In the genomic region with DNA sequence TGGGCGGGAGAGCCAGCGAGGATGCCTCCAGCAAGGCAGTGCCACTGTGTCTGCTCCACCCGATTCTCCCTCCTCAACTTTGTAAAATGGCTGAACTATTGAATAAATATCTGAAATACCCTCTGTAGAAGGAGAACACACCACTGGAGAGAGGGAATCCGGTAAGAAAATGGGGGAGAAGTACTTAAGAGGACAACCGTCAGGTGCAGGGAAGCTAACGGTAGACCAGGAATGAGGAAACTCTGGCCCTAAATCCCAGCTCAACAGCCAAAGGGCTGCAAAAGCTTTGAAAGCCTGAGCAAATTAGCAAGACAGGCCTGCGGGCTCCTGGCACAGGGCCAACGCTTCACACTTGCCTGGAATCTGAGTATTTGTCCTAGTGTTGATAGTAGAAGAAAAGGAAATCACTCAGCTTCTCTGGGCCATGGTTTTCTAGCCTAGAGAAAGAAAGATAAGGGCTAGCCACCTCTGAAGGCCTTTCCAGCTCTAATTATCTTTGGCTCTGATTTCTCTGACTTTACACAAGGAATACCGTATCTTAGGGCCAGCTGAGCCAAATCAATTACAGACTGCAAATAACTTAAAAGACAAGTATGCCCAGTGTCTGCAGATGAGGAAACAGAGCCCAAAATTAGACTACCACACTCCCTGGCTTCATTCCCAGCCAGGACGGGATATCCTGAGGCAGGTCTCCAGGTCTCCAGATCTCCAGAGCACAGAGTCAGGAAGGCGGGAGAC, we compare ENCODE assay signal across 8 cellular contexts.
DNase-seq lines count a peak whose midpoint lies in the region; ATAC-seq and TF ChIP-seq lines count a peak whose summit lies in the region.

No MANE protein-coding gene starts in this region.

- H3K9me3 Mint-ChIP-seq in activated CD4-positive, alpha-beta T cell treated with anti-CD3 and anti-CD28 coated beads, Interleukin-2, amount 10 ng/mL, durations not matched to agents 7 days and 5 days: no peaks in the 10 kb centered on the region
- H3K9me3 Mint-ChIP-seq in stimulated activated naive CD8-positive, alpha-beta T cell treated with anti-CD3 and anti-CD28 coated beads, Interleukin-15, amount 100 ng/mL, for 72 hours: no peaks in the 10 kb centered on the region

- no peak overlapping the region for H3K4me3 ChIP-seq in HUES48 (ENCODE audit: low read depth, low read length)
- no peak overlapping the region for H3K4me3 ChIP-seq in PC-9
- H3K4me3 ChIP-seq in ovary: no peak overlapping the region

- peaks cover 9% of the 10 kb centered on the region for H3K36me3 ChIP-seq in HUES48 (ENCODE audit: control insufficient read depth, insufficient read depth, low read length)
- 0 out of 2 replicates have a peak, but pooled peaks cover 7% of the 10 kb centered on the region for H3K36me3 ChIP-seq in PC-9 (ENCODE audit: low read depth)
- no peaks in the 10 kb centered on the region for H3K36me3 ChIP-seq in ovary

- H3K27ac ChIP-seq in HUES48 (ENCODE audit: low read depth, low read length): peak overlapping the region; percentile 59
- peak overlapping the region; percentile 99 for H3K27ac ChIP-seq in PC-9
- no peak overlapping the region for H3K27ac ChIP-seq in ovary

- DNase-seq in PC-9 (peak; percentile 88 to 93), fibroblast of gingiva (ENCODE audit: low read depth) (peak; percentile 30), ovary (peak; percentile 52 to 76 (median 61)), HPDE6-E6E7 (ENCODE audit: extremely low spot score) (no peak)
- DNase-seq in activated CD4-positive, alpha-beta T cell treated with anti-CD3 and anti-CD28 coated beads, Interleukin-2, amount 10 ng/mL, durations not matched to agents 7 days and 5 days: no peak
- DNase-seq in stimulated activated naive CD8-positive, alpha-beta T cell treated with anti-CD3 and anti-CD28 coated beads, Interleukin-15, amount 100 ng/mL, for 72 hours: no peak

- H3K79me2 ChIP-seq in PC-9 (ENCODE audit: low read depth): peaks cover 97% of the 10 kb centered on the region

- H3K4me1 ChIP-seq in HUES48 (ENCODE audit: control insufficient read depth, insufficient read depth, low read length) (peaks cover 45% of the 10 kb centered on the region), PC-9 (replicated peaks; ENCODE audit: insufficient read depth) (peaks cover 58% of the 10 kb centered on the region), ovary (ENCODE audit: insufficient read depth) (peaks cover 32% of the 10 kb centered on the region)

- POLR2A ChIA-PET in PC-9 (lab: Charles Lee; ENCODE audit: unreplicated experiment): interaction anchor here (0.6 to 0.7 kb wide), 3 partner anchors 23 to 300 kb away, joined by 4 read pairs; no protein-coding TSS in a partner anchor
- POLR2A ChIA-PET in activated CD4-positive, alpha-beta T cell treated with anti-CD3 and anti-CD28 coated beads, Interleukin-2, amount 10 ng/mL, durations not matched to agents 7 days and 5 days (lab: Charles Lee): interaction anchor here (0.6 kb wide), 1 partner anchor 282 kb away, joined by 3 read pairs; no protein-coding TSS in a partner anchor

- intact Hi-C loops in PC-9 (cut with micrococcal nuclease; ENCODE audit: unreplicated experiment): loop anchor here (1.0 kb wide), 2 partner anchors 23 to 64 kb away; no protein-coding TSS in a partner anchor
- intact Hi-C loops in ovary (cut with DNase I): loop anchor here in 2 of 4 donors (5.0 to 10.0 kb wide), 2 partner anchors 58 to 70 kb away; a partner anchor contains a TSS

- H3K4me1 Mint-ChIP-seq in activated CD4-positive, alpha-beta T cell treated with anti-CD3 and anti-CD28 coated beads, Interleukin-2, amount 10 ng/mL, durations not matched to agents 7 days and 5 days: peaks cover 90% of the 10 kb centered on the region
- H3K4me1 Mint-ChIP-seq in stimulated activated naive CD8-positive, alpha-beta T cell treated with anti-CD3 and anti-CD28 coated beads, Interleukin-15, amount 100 ng/mL, for 72 hours: peaks cover 98% of the 10 kb centered on the region

- H3K27me3 Mint-ChIP-seq in activated CD4-positive, alpha-beta T cell treated with anti-CD3 and anti-CD28 coated beads, Interleukin-2, amount 10 ng/mL, durations not matched to agents 7 days and 5 days: no peaks in the 10 kb centered on the region
- no peaks in the 10 kb centered on the region for H3K27me3 Mint-ChIP-seq in stimulated activated naive CD8-positive, alpha-beta T cell treated with anti-CD3 and anti-CD28 coated beads, Interleukin-15, amount 100 ng/mL, for 72 hours

- H3K9ac ChIP-seq in HUES48 (ENCODE audit: low read depth, low read length): no peak overlapping the region

- H3F3A ChIP-seq in PC-9 (ENCODE audit: insufficient read depth, low read depth): peaks cover 58% of the 10 kb centered on the region

- no peak overlapping the region for H2AFZ ChIP-seq in PC-9

- no peak for TF ChIP-seq POLR2A in ovary (IDR thresholded peaks at IDR 0.05)

- H3K36me3 Mint-ChIP-seq in activated CD4-positive, alpha-beta T cell treated with anti-CD3 and anti-CD28 coated beads, Interleukin-2, amount 10 ng/mL, durations not matched to agents 7 days and 5 days (ENCODE audit: low read depth): peaks cover 40% of the 10 kb centered on the region

- CTCF ChIA-PET in PC-9 (lab: Charles Lee): interaction anchor here (0.6 kb wide), 2 partner anchors 19 to 1074 kb away, joined by 3 to 5 read pairs; no protein-coding TSS in a partner anchor
- CTCF ChIA-PET in activated CD4-positive, alpha-beta T cell treated with anti-CD3 and anti-CD28 coated beads, Interleukin-2, amount 10 ng/mL, durations not matched to agents 7 days and 5 days (lab: Charles Lee): interaction anchor here (0.5 to 1.8 kb wide), 6 partner anchors 10 to 114 kb away, joined by 3 to 4 read pairs (median 3); no protein-coding TSS in a partner anchor

- H3K27me3 ChIP-seq in HUES48 (ENCODE audit: control insufficient read depth, insufficient read depth, low read length) (no peaks in the 10 kb centered on the region), PC-9 (ENCODE audit: insufficient read depth, low read depth) (no peaks in the 10 kb centered on the region), ovary (no peaks in the 10 kb centered on the region)

- no peaks in the 10 kb centered on the region for H4K20me1 ChIP-seq in PC-9 (ENCODE audit: insufficient read depth)

- no peaks in the 10 kb centered on the region for H3K9me3 ChIP-seq in HUES48 (ENCODE audit: control insufficient read depth, insufficient read depth, low read length)
- no peaks in the 10 kb centered on the region for H3K9me3 ChIP-seq in PC-9 (ENCODE audit: insufficient read depth, low read depth)
- no peaks in the 10 kb centered on the region for H3K9me3 ChIP-seq in ovary

- no peak for ATAC-seq in stimulated activated naive CD8-positive, alpha-beta T cell treated with anti-CD3 and anti-CD28 coated beads, Interleukin-15, amount 100 ng/mL, for 72 hours
- ATAC-seq in HG02885 (IDR thresholded peaks at IDR 0.05; ENCODE audit: poor library complexity, unreplicated experiment): no peak

- TF ChIP-seq EP300 in ovary (IDR thresholded peaks at IDR 0.05): no peak

- H3K27ac Mint-ChIP-seq in activated CD4-positive, alpha-beta T cell treated with anti-CD3 and anti-CD28 coated beads, Interleukin-2, amount 10 ng/mL, durations not matched to agents 7 days and 5 days: no peak overlapping the region
- no peak overlapping the region for H3K27ac Mint-ChIP-seq in stimulated activated naive CD8-positive, alpha-beta T cell treated with anti-CD3 and anti-CD28 coated beads, Interleukin-15, amount 100 ng/mL, for 72 hours

- TF ChIP-seq CTCF in PC-9 (conservative IDR thresholded peaks at IDR 0.05) (no peak), ovary (IDR thresholded peaks at IDR 0.05) (no peak)

- peak overlapping the region; percentile 72 for H3K4me2 ChIP-seq in PC-9

- WGBS in ovary, 3 donors: 43 to 45% (median 44%) methylated on average over 11 of the region's 11 CpGs

- no peak overlapping the region for H3K4me3 Mint-ChIP-seq in activated CD4-positive, alpha-beta T cell treated with anti-CD3 and anti-CD28 coated beads, Interleukin-2, amount 10 ng/mL, durations not matched to agents 7 days and 5 days
- H3K4me3 Mint-ChIP-seq in stimulated activated naive CD8-positive, alpha-beta T cell treated with anti-CD3 and anti-CD28 coated beads, Interleukin-15, amount 100 ng/mL, for 72 hours: no peak overlapping the region

- H3K9me2 ChIP-seq in PC-9 (ENCODE audit: insufficient read depth): no peaks in the 10 kb centered on the region

- no TSS peak for BruUV-seq in PC-9 (replicated peaks; lab: Mats Ljungman, UMichigan)

Comparison
In these comparisons a context has a peak if more than half of its experiments do, and no peak if none do; other contexts are left out.
1. H3K27ac ChIP-seq: peak in HUES48 (single experiment) and PC-9 (single experiment); none in ovary (0 of 2).
2. DNase-seq: peak in PC-9 (2 of 2), fibroblast of gingiva (single experiment) and ovary (5 of 5); none in HPDE6-E6E7 (single experiment), activated CD4-positive, alpha-beta T cell treated with anti-CD3 and anti-CD28 coated beads, Interleukin-2, amount 10 ng/mL, durations not matched to agents 7 days and 5 days (single experiment) and stimulated activated naive CD8-positive, alpha-beta T cell treated with anti-CD3 and anti-CD28 coated beads, Interleukin-15, amount 100 ng/mL, for 72 hours (0 of 2).